ENCODE assay signal across 1 cellular context in genomic region chr16:56932588-56933265, GRCh38.
TF ChIP-seq lines count a peak whose summit lies in the region.

No MANE protein-coding gene starts in this region.

TF ChIP-seq in WTC11, 78 proteins besides CTCF, POLR2A, EP300 and RAD21 (continued from another document):
- TF ChIP-seq ARID4B (CRISPR knock-in tag; IDR thresholded peaks at IDR 0.05; ENCODE audit: borderline replicate concordance) (peak; percentile 63; the same call in 1 of the 2 replicates), HMGXB4 (CRISPR knock-in tag; IDR thresholded peaks at IDR 0.05) (no peak; the same call in 1 of the 2 replicates), IRF1 (CRISPR knock-in tag; IDR thresholded peaks at IDR 0.05) (no peak), GABPB1 (CRISPR knock-in tag; IDR thresholded peaks at IDR 0.05) (peak; percentile 39; the same call in 1 of the 2 replicates), TCF7 (CRISPR knock-in tag; IDR thresholded peaks at IDR 0.05; ENCODE audit: low read depth) (0 out of 2 replicates have a peak, but pooled peaks have one; percentile 7), FOXP4 (CRISPR knock-in tag; IDR thresholded peaks at IDR 0.05) (no peak), TEAD1 (CRISPR knock-in tag; IDR thresholded peaks at IDR 0.05) (no peak)
